ENCODE assay signal across 9 cellular contexts in genomic region chr20:45111799-45112471, GRCh38. TPM values are rescaled to one million over a fixed set of nuclear protein-coding genes. Genes with fewer than 3 reads are reported as not detected.
DNase-seq lines count a peak whose midpoint lies in the region; ATAC-seq and TF ChIP-seq lines count a peak whose summit lies in the region.
"Had no signal": no experiment of that assay in that cellular context is flagged by ENCODE, and none has a peak within 500 bp of the region (broad histone marks: within the 10 kb centered on the region; RNA-seq: fewer than 3 reads in every experiment).

No MANE protein-coding gene starts in this region.

- DNase-seq in BE2C (no peak), H9 (peak; percentile 58), amniotic epithelial cell (ENCODE audit: low read depth) (peak; percentile 24), lower lobe of right lung (no peak), NOMO-1 treated with dmso at 0.1 percent for 144 hours (lab: John Stamatoyannopoulos, UW; ENCODE audit: unreplicated experiment) (no peak), lower leg skin (ENCODE audit: low spot score in 2 of 2) (no peak), cerebellum (ENCODE audit: low spot score) (no peak)
- DNase-seq: activated CD8-positive, alpha-beta memory T cell treated with anti-CD3 and anti-CD28 coated beads for 24 hours had no signal

- H3K27me3 ChIP-seq in BE2C (no peaks in the 10 kb centered on the region; the same call in 1 of the 2 replicates), H9 (ENCODE audit: insufficient read depth, low read length) (no peaks in the 10 kb centered on the region), lower lobe of right lung (ENCODE audit: low read depth) (no peaks in the 10 kb centered on the region)

- H2BK5ac ChIP-seq in H9 (ENCODE audit: insufficient read length, low read length) = no peak overlapping the region

- no peak overlapping the region; the same call in 1 of the 2 replicates for H3K14ac ChIP-seq in H9 (ENCODE audit: insufficient read depth, low read length)

- H3K23me2 ChIP-seq in H9 (ENCODE audit: insufficient read length, low read depth, low read length, poor library complexity, severe bottlenecking) = no peaks in the 10 kb centered on the region

- H3K36me3 ChIP-seq in BE2C (no peaks in the 10 kb centered on the region), lower lobe of right lung (no peaks in the 10 kb centered on the region)

- H4K91ac ChIP-seq in H9 (ENCODE audit: insufficient read length, low read depth, low read length) = no peak overlapping the region

- H3K9me3 ChIP-seq in BE2C = no peaks in the 10 kb centered on the region
- no peaks in the 10 kb centered on the region for H3K9me3 ChIP-seq in H9 (ENCODE audit: control insufficient read depth, low read depth, low read length)
- no peaks in the 10 kb centered on the region for H3K9me3 ChIP-seq in lower lobe of right lung

- WGBS in H9 (ENCODE audit: extremely low coverage, insufficient read length, low lambda C conversion rate) = no CpG with 5 or more reads among the region's 17 CpGs
- WGBS in lower leg skin, 2 donors = 44 to 57% methylated on average over 17 of the region's 17 CpGs

- peak overlapping the region in 1 of 2 experiments; percentile 35; a peak in 1 of 5 replicates for H3K4me3 Mint-ChIP-seq in H9

- intact Hi-C loops in lower lobe of right lung (cut with DNase I) (no loop called here), lower leg skin (cut with DNase I; ENCODE audit: low total_unique reads) (no loop called here)

- no peak overlapping the region for H3K23ac ChIP-seq in H9 (ENCODE audit: insufficient read length, low read depth, low read length)

- H2BK120ac ChIP-seq in H9 (ENCODE audit: low read depth, low read length, poor library complexity, severe bottlenecking) = no peak overlapping the region

- no peak overlapping the region for H2BK12ac ChIP-seq in H9 (ENCODE audit: insufficient read length, low read depth, low read length)

- H2AFZ ChIP-seq in H9 (ENCODE audit: low read length) = no peak overlapping the region

- no peaks in the 10 kb centered on the region for H3K36me3 Mint-ChIP-seq in H9 (ENCODE audit: insufficient read depth in 1 of 3, low read depth in 3 of 3)

- no peak overlapping the region for H3K4me3 ChIP-seq in BE2C (ENCODE audit: low read depth, low read length)
- H3K4me3 ChIP-seq in lower lobe of right lung = no peak overlapping the region
- no peak overlapping the region for H3K4me3 ChIP-seq in lower leg skin (ENCODE audit: low read depth, poor library complexity, severe bottlenecking)

- no peak overlapping the region for H3K4ac ChIP-seq in H9 (ENCODE audit: low read depth, low read length)

- no peak overlapping the region for H2BK15ac ChIP-seq in H9 (ENCODE audit: low read depth, low read length)

- ATAC-seq in lower lobe of right lung (no peak), HG02642 (IDR thresholded peaks at IDR 0.05; ENCODE audit: poor library complexity, unreplicated experiment) (no peak)

- no peak overlapping the region for H3T11ph ChIP-seq in H9 (ENCODE audit: low read length)

- H2AK5ac ChIP-seq in H9 (ENCODE audit: insufficient read length, low read length) = no peak overlapping the region

- no peak overlapping the region for H3K27ac Mint-ChIP-seq in H9

- no peak overlapping the region for H4K8ac ChIP-seq in H9 (replicated peaks; ENCODE audit: insufficient read length, low read depth, low read length)

- no peak overlapping the region for H3K56ac ChIP-seq in H9 (ENCODE audit: insufficient read length, low read depth, low read length)

- no peaks in the 10 kb centered on the region for H3K79me1 ChIP-seq in H9 (ENCODE audit: insufficient read depth, low read depth, low read length, poor library complexity, severe bottlenecking)

- TF ChIP-seq CTCF in BE2C (IDR thresholded peaks at IDR 0.05; ENCODE audit: low read depth, low read length) (peak; percentile 49), H9 (conservative IDR thresholded peaks at IDR 0.05) (peak; percentile 73), lower lobe of right lung (IDR thresholded peaks at IDR 0.05) (peak; percentile 43), lower leg skin (IDR thresholded peaks at IDR 0.05) (no peak)

- H3K4me1 Mint-ChIP-seq in H9 = peaks cover 9 to 16% of the 10 kb centered on the region in 2 experiments

- no peak overlapping the region for H4K5ac ChIP-seq in H9 (ENCODE audit: insufficient read length, low read depth, low read length)

- no peaks in the 10 kb centered on the region for H3K79me2 ChIP-seq in H9 (ENCODE audit: insufficient read depth, low read length)

- peaks cover 10% of the 10 kb centered on the region for H3K27me3 Mint-ChIP-seq in H9 (ENCODE audit: low read depth)

- TF ChIP-seq POLR2A in lower leg skin (IDR thresholded peaks at IDR 0.05) = no peak

- no peak overlapping the region for H2BK20ac ChIP-seq in H9 (ENCODE audit: low read depth, low read length, poor library complexity, severe bottlenecking)

- H3K27ac ChIP-seq in H9 (ENCODE audit: insufficient read length, low read depth, low read length) = no peak overlapping the region
- no peak overlapping the region for H3K27ac ChIP-seq in lower lobe of right lung

- no peaks in the 10 kb centered on the region for H3K9me3 Mint-ChIP-seq in H9

- H3K18ac ChIP-seq in H9 (ENCODE audit: insufficient read length, low read depth, low read length) = no peak overlapping the region

- H4K20me1 ChIP-seq in H9 (ENCODE audit: control insufficient read depth, insufficient read depth, insufficient read length) = no peaks in the 10 kb centered on the region

- no peak overlapping the region for H3K9ac ChIP-seq in H9 (ENCODE audit: extremely low read depth, insufficient read length, low read length)

- H3K4me1 ChIP-seq in BE2C (no peaks in the 10 kb centered on the region), H9 (ENCODE audit: insufficient read depth, low read length) (no peaks in the 10 kb centered on the region), lower lobe of right lung (no peaks in the 10 kb centered on the region)

- no peak overlapping the region for H3K4me2 ChIP-seq in H9 (ENCODE audit: insufficient read depth, insufficient read length, low read length)

RNA-seq across cellular contexts. Expression of gene WFDC5, which starts 3.0 kb away (rescaled TPM):
- not detected for polyA plus RNA-seq in BE2C (2012; ENCODE audit: insufficient read depth, insufficient read length, low read depth)
- total RNA-seq in H9 (2021) = not detected in 2 replicates
- total RNA-seq in lower lobe of right lung = 1.6 TPM
- 100 to 1,000 TPM; 340 to 533 (median 389) TPM for total RNA-seq in lower leg skin
- not detected for total RNA-seq in cerebellum

RNA-seq across cellular contexts. Expression of gene KCNS1, which starts 11.0 kb away (rescaled TPM):
- 0.23 TPM for polyA plus RNA-seq in BE2C (2012; ENCODE audit: insufficient read depth, insufficient read length, low read depth)
- 0.98 and 0.99 TPM in 2 replicates for total RNA-seq in H9 (2021)
- total RNA-seq in lower lobe of right lung = 3.5 TPM
- 1 to 10 TPM in 2 of 4 donors, under 1 TPM in 2; 0.84 to 2.3 (median 1.3) TPM for total RNA-seq in lower leg skin
- 1.2 TPM for total RNA-seq in cerebellum

RNA-seq across cellular contexts. Expression of gene WFDC12, which starts 12.3 kb away (rescaled TPM):
- not detected for polyA plus RNA-seq in BE2C (2012; ENCODE audit: insufficient read depth, insufficient read length, low read depth)
- total RNA-seq in H9 (2021) (not detected in 2 replicates), lower lobe of right lung (3.9 TPM), lower leg skin (10 to 100 TPM in 2 of 4 donors, 1 to 10 TPM in 2; 5.0 to 13.5 (median 9.4) TPM), cerebellum (not detected)

Comparison
In these comparisons a context has a peak if more than half of its experiments do, and no peak if none do; other contexts are left out.
1. DNase-seq: peak in H9 (single experiment) and amniotic epithelial cell (single experiment); none in BE2C (single experiment), lower lobe of right lung (single experiment), NOMO-1 treated with dmso at 0.1 percent for 144 hours (single experiment), lower leg skin (0 of 2) and cerebellum (single experiment).
2. CTCF ChIP-seq: peak in BE2C (single experiment), H9 (single experiment) and lower lobe of right lung (single experiment); none in lower leg skin (0 of 3).
3. RNA of gene WFDC5, which starts 3.0 kb away (total RNA-seq): 340 to 533 TPM in lower leg skin; 1.6 TPM in lower lobe of right lung (single experiment), not detected in H9 and not detected in cerebellum (single experiment); every median in the first group is over 100 times any median in the second.